1 cellular context compared by ENCODE assay signal in genomic region chr11:65646921-65647701, GRCh38.
TF ChIP-seq lines count a peak whose summit lies in the region.

No MANE protein-coding gene starts in this region.

TF ChIP-seq in K562, 482 proteins besides CTCF, POLR2A, EP300 and RAD21:
- TF ChIP-seq MYBL2 (IDR thresholded peaks at IDR 0.05; ENCODE audit: low read depth) (no peak), MYBL2 (CRISPR knock-in tag; IDR thresholded peaks at IDR 0.05; ENCODE audit: borderline replicate concordance) (no peak), ZNF347 (CRISPR knock-in tag; IDR thresholded peaks at IDR 0.05; ENCODE audit: low read depth) (no peak), RBM22 (IDR thresholded peaks at IDR 0.05; ENCODE audit: low read depth, low read length, poor library complexity, severe bottlenecking) (peak; percentile 38), ZNF232 (CRISPR knock-in tag; IDR thresholded peaks at IDR 0.05) (no peak), POLR2G (IDR thresholded peaks at IDR 0.05; ENCODE audit: low read depth, low read length) (peak; percentile 45; the same call in 1 of the 2 replicates)
- TF ChIP-seq, protein P1, sequence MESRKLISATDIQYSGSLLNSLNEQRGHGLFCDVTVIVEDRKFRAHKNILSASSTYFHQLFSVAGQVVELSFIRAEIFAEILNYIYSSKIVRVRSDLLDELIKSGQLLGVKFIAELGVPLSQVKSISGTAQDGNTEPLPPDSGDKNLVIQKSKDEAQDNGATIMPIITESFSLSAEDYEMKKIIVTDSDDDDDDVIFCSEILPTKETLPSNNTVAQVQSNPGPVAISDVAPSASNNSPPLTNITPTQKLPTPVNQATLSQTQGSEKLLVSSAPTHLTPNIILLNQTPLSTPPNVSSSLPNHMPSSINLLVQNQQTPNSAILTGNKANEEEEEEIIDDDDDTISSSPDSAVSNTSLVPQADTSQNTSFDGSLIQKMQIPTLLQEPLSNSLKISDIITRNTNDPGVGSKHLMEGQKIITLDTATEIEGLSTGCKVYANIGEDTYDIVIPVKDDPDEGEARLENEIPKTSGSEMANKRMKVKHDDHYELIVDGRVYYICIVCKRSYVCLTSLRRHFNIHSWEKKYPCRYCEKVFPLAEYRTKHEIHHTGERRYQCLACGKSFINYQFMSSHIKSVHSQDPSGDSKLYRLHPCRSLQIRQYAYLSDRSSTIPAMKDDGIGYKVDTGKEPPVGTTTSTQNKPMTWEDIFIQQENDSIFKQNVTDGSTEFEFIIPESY (CRISPR knock-in tag; IDR thresholded peaks at IDR 0.05) = peak; percentile 23
